Comparison of ENCODE assay signal across 34 cellular contexts in the genomic region with DNA sequence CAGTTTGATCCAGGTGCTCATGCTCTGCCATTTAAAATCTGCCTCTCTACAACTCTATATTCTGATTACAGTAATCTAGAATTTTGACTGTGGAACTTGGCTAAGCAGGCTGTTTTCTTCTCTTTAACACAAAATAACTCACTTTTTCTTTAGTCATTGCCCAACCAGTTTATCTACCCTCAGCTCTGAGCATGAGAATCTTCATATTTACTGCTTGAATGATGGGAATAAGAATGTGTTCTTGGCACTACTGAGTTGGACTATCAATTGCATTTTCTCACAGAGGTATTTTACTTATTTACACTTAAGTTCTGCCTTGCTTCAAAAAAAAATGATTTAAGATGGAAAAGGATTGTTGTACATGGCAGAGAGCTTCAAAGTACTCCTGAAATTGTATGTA.
"Had no signal": no experiment of that assay in that cellular context is flagged by ENCODE, and none has a peak within 500 bp of the region (broad histone marks: within the 10 kb centered on the region; RNA-seq: fewer than 3 reads in every experiment).

No MANE protein-coding gene starts in this region.

- H3K36me3 Mint-ChIP-seq: naive thymus-derived CD4-positive, alpha-beta T cell; natural killer cell treated with Interleukin-12 subunit alpha and Interleukin-12 subunit beta and Interleukin-15 and Interleukin-18, amount 100 ng/mL, for 72 hours; stimulated activated memory B cell treated with anti-CD40 and anti-IgM and Interleukin-4, amounts not matched to agents 10 μg/mL and 1 μg/mL and 100 μg/mL, for 72 hours; type B pancreatic cell had no signal

- H3K4me1 Mint-ChIP-seq: naive thymus-derived CD4-positive, alpha-beta T cell; nephron progenitor cell; neural crest cell; stimulated activated memory B cell treated with anti-CD40 and anti-IgM and Interleukin-4, amounts not matched to agents 10 μg/mL and 1 μg/mL and 100 μg/mL, for 72 hours; stimulated activated naive CD8-positive, alpha-beta T cell treated with anti-CD3 and anti-CD28 coated beads, Interleukin-15, amount 100 ng/mL, for 72 hours had no signal

- H3K27ac Mint-ChIP-seq: naive thymus-derived CD4-positive, alpha-beta T cell; natural killer cell treated with Interleukin-12 subunit alpha and Interleukin-12 subunit beta and Interleukin-15 and Interleukin-18, amount 100 ng/mL, for 72 hours; nephron progenitor cell; progenitor cell of endocrine pancreas; stimulated activated memory B cell treated with anti-CD40 and anti-IgM and Interleukin-4, amounts not matched to agents 10 μg/mL and 1 μg/mL and 100 μg/mL, for 72 hours; stimulated activated naive CD8-positive, alpha-beta T cell treated with anti-CD3 and anti-CD28 coated beads, Interleukin-15, amount 100 ng/mL, for 72 hours; type B pancreatic cell had no signal

- ATAC-seq: naive thymus-derived CD4-positive, alpha-beta T cell; natural killer cell treated with Interleukin-12 subunit alpha and Interleukin-12 subunit beta and Interleukin-15 and Interleukin-18, amount 100 ng/mL, for 72 hours; psoas muscle; right cardiac atrium; right lobe of liver; stimulated activated memory B cell treated with anti-CD40 and anti-IgM and Interleukin-4, amounts not matched to agents 10 μg/mL and 1 μg/mL and 100 μg/mL, for 72 hours; stimulated activated naive CD8-positive, alpha-beta T cell treated with anti-CD3 and anti-CD28 coated beads, Interleukin-15, amount 100 ng/mL, for 72 hours; stimulated activated naive CD8-positive, alpha-beta T cell treated with anti-CD3 and anti-CD28 coated beads, Interleukin-15, Interleukin-2, amounts not matched to agents 100 U/mL and 50 U/mL, for 24 hours; upper lobe of right lung had no signal

- H3K4me3 ChIP-seq: ovary, psoas muscle, right lobe of liver, sigmoid colon, skin epidermis, smooth muscle cell, spleen, suprapubic skin, testis, tibial artery, transverse colon, upper lobe of right lung, uterus had no signal

- H3K4me1 ChIP-seq: parathyroid adenoma, psoas muscle, right lobe of liver, sigmoid colon, spleen, suprapubic skin, testis, tibial artery, transverse colon, upper lobe of right lung, uterus had no signal

- H3K9me3 ChIP-seq: neutrophil, ovary, psoas muscle, right lobe of liver, sigmoid colon, suprapubic skin, testis, tibial artery, transverse colon, upper lobe of right lung, uterus had no signal

- H3K4me3 Mint-ChIP-seq: naive thymus-derived CD4-positive, alpha-beta T cell; natural killer cell treated with Interleukin-12 subunit alpha and Interleukin-12 subunit beta and Interleukin-15 and Interleukin-18, amount 100 ng/mL, for 72 hours; nephron progenitor cell; neural crest cell; stimulated activated memory B cell treated with anti-CD40 and anti-IgM and Interleukin-4, amounts not matched to agents 10 μg/mL and 1 μg/mL and 100 μg/mL, for 72 hours; stimulated activated naive CD8-positive, alpha-beta T cell treated with anti-CD3 and anti-CD28 coated beads, Interleukin-15, amount 100 ng/mL, for 72 hours; type B pancreatic cell had no signal

- H3K27me3 ChIP-seq: neutrophil, ovary, right lobe of liver, sigmoid colon, spleen, suprapubic skin, testis, tibial artery, transverse colon, upper lobe of right lung, uterus had no signal

- DNase-seq: naive thymus-derived CD4-positive, alpha-beta T cell; nephron progenitor cell; nucleus accumbens; ovary; posterior cingulate gyrus; psoas muscle; right cardiac atrium; right lobe of liver; sigmoid colon; spleen; stimulated activated CD4-positive, alpha-beta T cell treated with anti-CD3 and anti-CD28 coated beads, Interleukin-12 subunit alpha, Interleukin-12 subunit beta, amount 100 ng/mL, for 4 hours; stimulated activated CD4-positive, alpha-beta T cell treated with anti-CD3 and anti-CD28 coated beads, Interleukin-1b, Interleukin-23, amount 100 ng/mL, for 48 hours; stimulated activated CD4-positive, alpha-beta T cell treated with anti-CD3 and anti-CD28 coated beads, Interleukin-4, amount 100 ng/mL, for 1 hour; stimulated activated CD4-positive, alpha-beta T cell treated with anti-CD3 and anti-CD28 coated beads, Interleukin-4, amount 100 ng/mL, for 4 hours; stimulated activated CD8-positive, alpha-beta memory T cell treated with anti-CD3 and anti-CD28 coated beads, Interleukin-4, amount 100 ng/mL, for 48 hours; stimulated activated naive CD4-positive, alpha-beta T cell; stimulated activated naive CD8-positive, alpha-beta T cell treated with anti-CD3 and anti-CD28 coated beads, Interleukin-15, amount 100 ng/mL, for 72 hours; stimulated activated naive CD8-positive, alpha-beta T cell treated with anti-CD3 and anti-CD28 coated beads, Interleukin-15, Interleukin-2, amounts not matched to agents 100 U/mL and 50 U/mL, for 24 hours; substantia nigra; testis; tibial artery; transverse colon; upper lobe of right lung; uterus had no signal

- H3K36me3 ChIP-seq: neutrophil, ovary, right lobe of liver, sigmoid colon, spleen, suprapubic skin, tibial artery, transverse colon, upper lobe of right lung, uterus had no signal

- H3K9me3 Mint-ChIP-seq: nephron progenitor cell, neural crest cell, type B pancreatic cell had no signal

- H3K27ac ChIP-seq: neutrophil, ovary, parathyroid adenoma, psoas muscle, right lobe of liver, sigmoid colon, skin epidermis, spleen, suprapubic skin, testis, tibial artery, transverse colon, upper lobe of right lung, uterus had no signal

- H3K27me3 Mint-ChIP-seq: naive thymus-derived CD4-positive, alpha-beta T cell; natural killer cell treated with Interleukin-12 subunit alpha and Interleukin-12 subunit beta and Interleukin-15 and Interleukin-18, amount 100 ng/mL, for 72 hours; progenitor cell of endocrine pancreas; stimulated activated memory B cell treated with anti-CD40 and anti-IgM and Interleukin-4, amounts not matched to agents 10 μg/mL and 1 μg/mL and 100 μg/mL, for 72 hours; stimulated activated naive CD8-positive, alpha-beta T cell treated with anti-CD3 and anti-CD28 coated beads, Interleukin-15, amount 100 ng/mL, for 72 hours had no signal
